In the genomic region with DNA sequence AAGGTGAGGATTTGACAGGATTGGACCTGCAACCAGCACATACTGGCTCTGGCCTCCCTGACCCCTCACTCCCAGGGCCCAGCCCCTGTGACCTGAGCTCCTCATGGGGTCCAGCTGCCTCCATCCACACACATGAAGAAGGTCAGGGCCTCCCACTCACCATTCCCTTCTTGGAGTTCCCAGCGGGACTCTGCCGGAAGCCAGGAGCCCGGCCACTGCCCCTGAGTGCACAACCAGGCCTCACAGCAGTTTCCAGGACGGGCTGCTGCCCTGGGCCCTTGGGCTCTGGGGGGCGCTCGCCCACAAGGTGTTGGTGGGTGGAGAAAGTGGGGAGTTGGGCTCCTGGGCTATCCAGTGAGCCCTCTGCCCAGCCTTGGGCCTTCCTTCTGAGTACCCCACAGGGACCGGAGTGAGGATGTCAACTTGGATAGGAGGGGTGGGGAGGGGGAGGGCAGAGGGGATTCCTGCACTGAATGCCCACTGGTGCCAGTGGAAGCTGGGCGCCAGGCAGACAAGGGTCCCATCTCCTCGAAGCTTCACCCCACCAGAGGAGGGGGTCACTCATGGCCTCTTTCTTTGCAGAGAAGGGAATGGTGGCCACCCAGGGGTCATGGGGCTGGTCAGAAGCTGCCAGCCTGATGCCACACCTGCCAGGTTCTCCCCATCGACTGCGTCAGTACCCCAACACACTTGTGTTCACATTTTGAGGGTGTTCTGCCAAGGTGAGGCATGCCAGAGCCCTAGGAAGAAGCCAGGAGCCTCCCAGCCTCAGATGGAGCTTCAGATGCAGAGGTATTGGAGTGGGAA, we compare ENCODE assay signal across 20 cellular contexts.
A peak's percentile ranks its signal among the peaks of the same experiment; 100 is the strongest.
DNase-seq lines count a peak whose midpoint lies in the region; ATAC-seq and TF ChIP-seq lines count a peak whose summit lies in the region.
"Had no signal": no experiment of that assay in that cellular context is flagged by ENCODE, and none has a peak within 500 bp of the region (broad histone marks: within the 10 kb centered on the region; RNA-seq: fewer than 3 reads in every experiment).

No MANE protein-coding gene starts in this region.

- H3K79me2 ChIP-seq in MM.1S (ENCODE audit: low read length), result no peaks in the 10 kb centered on the region
- H3K79me2 ChIP-seq: parathyroid adenoma had no signal

- no peaks in the 10 kb centered on the region for H3K4me1 Mint-ChIP-seq in activated CD8-positive, alpha-beta T cell treated with anti-CD3 and anti-CD28 coated beads, Interleukin-2, amount 10 ng/mL, durations not matched to agents 7 days and 5 days (ENCODE audit: low read depth)
- H3K4me1 Mint-ChIP-seq in activated CD8-positive, alpha-beta T cell treated with anti-CD3 and anti-CD28 coated beads for 36 hours (ENCODE audit: low read depth), result peaks cover 2% of the 10 kb centered on the region
- peaks cover 3% of the 10 kb centered on the region for H3K4me1 Mint-ChIP-seq in endothelial cell (ENCODE audit: unreplicated experiment)

- H3K9ac ChIP-seq in MM.1S (ENCODE audit: low read length), result no peak overlapping the region
- H3K9ac ChIP-seq: BLaER1, KMS-11, parathyroid adenoma had no signal

- H3K27me3 ChIP-seq in MM.1S (replicated peaks; ENCODE audit: insufficient read depth, low read length), result no peaks in the 10 kb centered on the region
- H3K27me3 ChIP-seq: BLaER1 had no signal

- no peak overlapping the region for H3K4me3 ChIP-seq in MM.1S (ENCODE audit: low read length)
- H3K4me3 ChIP-seq: BLaER1, skin epidermis had no signal

- no peaks in the 10 kb centered on the region for H3K4me1 ChIP-seq in MM.1S (ENCODE audit: low read length)
- H3K4me1 ChIP-seq: foreskin keratinocyte, parathyroid adenoma had no signal

- intact Hi-C loops in activated CD8-positive, alpha-beta T cell treated with anti-CD3 and anti-CD28 coated beads for 36 hours (cut with micrococcal nuclease), result no loop called here
- intact Hi-C loops in sciatic nerve (cut with DNase I), result no loop called here

- no peak overlapping the region for H3K4me2 ChIP-seq in MM.1S (ENCODE audit: low read depth, low read length)
- H3K4me2 ChIP-seq: BLaER1, KMS-11 had no signal

- H3K9me3 Mint-ChIP-seq in activated CD8-positive, alpha-beta T cell treated with anti-CD3 and anti-CD28 coated beads, Interleukin-2, amount 10 ng/mL, durations not matched to agents 7 days and 5 days (ENCODE audit: insufficient read depth), result no peaks in the 10 kb centered on the region
- H3K9me3 Mint-ChIP-seq in activated CD8-positive, alpha-beta T cell treated with anti-CD3 and anti-CD28 coated beads for 36 hours, result no peaks in the 10 kb centered on the region
- H3K9me3 Mint-ChIP-seq in endothelial cell (ENCODE audit: unreplicated experiment), result no peaks in the 10 kb centered on the region
- H3K9me3 Mint-ChIP-seq: activated naive CD4-positive, alpha-beta T cell treated with anti-CD3 and anti-CD28 coated beads for 36 hours; T-helper 1 cell treated with Interleukin-12 subunit alpha and Interleukin-12 subunit beta and Interleukin-4 antibody, amounts not matched to agents 30 μg/mL and 1 μg/mL, for 36 hours had no signal

- H3F3A ChIP-seq in MM.1S (ENCODE audit: insufficient read depth, low read length), result no peaks in the 10 kb centered on the region

- no peaks in the 10 kb centered on the region for H4K20me1 ChIP-seq in MM.1S (ENCODE audit: insufficient read depth, low read length)
- H4K20me1 ChIP-seq: BLaER1 had no signal

- no peak overlapping the region for H3K27ac ChIP-seq in MM.1S (ENCODE audit: low read length)
- H3K27ac ChIP-seq: BLaER1, epithelial cell of prostate, foreskin keratinocyte, KMS-11, parathyroid adenoma, skin epidermis had no signal

- no peaks in the 10 kb centered on the region for H3K9me3 ChIP-seq in MM.1S (replicated peaks; ENCODE audit: insufficient read depth, low read length)
- H3K9me3 ChIP-seq: BLaER1 had no signal

- no peaks in the 10 kb centered on the region for H3K27me3 Mint-ChIP-seq in activated CD8-positive, alpha-beta T cell treated with anti-CD3 and anti-CD28 coated beads, Interleukin-2, amount 10 ng/mL, durations not matched to agents 7 days and 5 days (ENCODE audit: low read depth)
- no peaks in the 10 kb centered on the region for H3K27me3 Mint-ChIP-seq in activated CD8-positive, alpha-beta T cell treated with anti-CD3 and anti-CD28 coated beads for 36 hours
- H3K27me3 Mint-ChIP-seq in endothelial cell (ENCODE audit: unreplicated experiment), result peaks cover 10% of the 10 kb centered on the region

- no peak overlapping the region for H3K4me3 Mint-ChIP-seq in activated CD8-positive, alpha-beta T cell treated with anti-CD3 and anti-CD28 coated beads, Interleukin-2, amount 10 ng/mL, durations not matched to agents 7 days and 5 days
- H3K4me3 Mint-ChIP-seq in activated CD8-positive, alpha-beta T cell treated with anti-CD3 and anti-CD28 coated beads for 36 hours, result no peak overlapping the region
- H3K4me3 Mint-ChIP-seq in endothelial cell (ENCODE audit: unreplicated experiment), result no peak overlapping the region
- H3K4me3 Mint-ChIP-seq: activated naive CD4-positive, alpha-beta T cell treated with anti-CD3 and anti-CD28 coated beads for 36 hours; T-helper 1 cell treated with Interleukin-12 subunit alpha and Interleukin-12 subunit beta and Interleukin-4 antibody, amounts not matched to agents 30 μg/mL and 1 μg/mL, for 36 hours had no signal

- no peaks in the 10 kb centered on the region for H3K36me3 ChIP-seq in MM.1S (replicated peaks; ENCODE audit: insufficient read depth, low read length)
- H3K36me3 ChIP-seq: BLaER1 had no signal

- POLR2A ChIA-PET in activated CD8-positive, alpha-beta T cell treated with anti-CD3 and anti-CD28 coated beads, Interleukin-2, amount 10 ng/mL, durations not matched to agents 7 days and 5 days (lab: Charles Lee), result no interaction called here
- POLR2A ChIA-PET in activated CD8-positive, alpha-beta T cell treated with anti-CD3 and anti-CD28 coated beads for 36 hours (lab: Charles Lee), result no interaction called here

- no peak for TF ChIP-seq CTCF in activated CD8-positive, alpha-beta T cell treated with anti-CD3 and anti-CD28 coated beads for 36 hours (IDR thresholded peaks at IDR 0.05)
- peak; percentile 7; the same call in 1 of the 2 replicates for TF ChIP-seq CTCF in MM.1S (IDR thresholded peaks at IDR 0.05; ENCODE audit: low read length)
- no peak for TF ChIP-seq CTCF in endothelial cell (IDR thresholded peaks at IDR 0.05; ENCODE audit: unreplicated experiment)

- no peak for ATAC-seq in activated CD8-positive, alpha-beta T cell treated with anti-CD3 and anti-CD28 coated beads, Interleukin-2, amount 10 ng/mL, durations not matched to agents 7 days and 5 days
- no peak for ATAC-seq in activated CD8-positive, alpha-beta T cell treated with anti-CD3 and anti-CD28 coated beads for 36 hours
- ATAC-seq in sciatic nerve, result no peak

- CTCF ChIA-PET in activated CD8-positive, alpha-beta T cell treated with anti-CD3 and anti-CD28 coated beads, Interleukin-2, amount 10 ng/mL, durations not matched to agents 7 days and 5 days (lab: Charles Lee), result interaction anchor here (0.9 to 3.4 kb wide), 5 partner anchors 22 to 321 kb away, joined by 3 to 48 read pairs (median 8); no protein-coding TSS in a partner anchor
- CTCF ChIA-PET in activated CD8-positive, alpha-beta T cell treated with anti-CD3 and anti-CD28 coated beads for 36 hours (lab: Charles Lee), result interaction anchor here (0.7 to 3.2 kb wide), 9 partner anchors 7 to 292 kb away, joined by 3 to 56 read pairs (median 5); no protein-coding TSS in a partner anchor

- H3K27ac Mint-ChIP-seq in activated CD8-positive, alpha-beta T cell treated with anti-CD3 and anti-CD28 coated beads, Interleukin-2, amount 10 ng/mL, durations not matched to agents 7 days and 5 days, result no peak overlapping the region
- H3K27ac Mint-ChIP-seq in activated CD8-positive, alpha-beta T cell treated with anti-CD3 and anti-CD28 coated beads for 36 hours, result no peak overlapping the region
- no peak overlapping the region for H3K27ac Mint-ChIP-seq in endothelial cell (ENCODE audit: unreplicated experiment)
- H3K27ac Mint-ChIP-seq: activated naive CD4-positive, alpha-beta T cell treated with anti-CD3 and anti-CD28 coated beads for 36 hours; T-helper 1 cell treated with Interleukin-12 subunit alpha and Interleukin-12 subunit beta and Interleukin-4 antibody, amounts not matched to agents 30 μg/mL and 1 μg/mL, for 36 hours had no signal

- no peaks in the 10 kb centered on the region for H3K9me2 ChIP-seq in MM.1S (replicated peaks; ENCODE audit: insufficient read depth, low read length)

- DNase-seq in activated CD8-positive, alpha-beta T cell treated with anti-CD3 and anti-CD28 coated beads, Interleukin-2, amount 10 ng/mL, durations not matched to agents 7 days and 5 days, result peak; percentile 16
- DNase-seq in activated CD8-positive, alpha-beta T cell treated with anti-CD3 and anti-CD28 coated beads for 36 hours, result no peak
- DNase-seq in MM.1S (no peak), endothelial cell (ENCODE audit: low spot score) (peak; percentile 2), sciatic nerve (ENCODE audit: low spot score) (peak; percentile 43), NCI-H1930 (lab: John Stamatoyannopoulos, UW) (no peak), cortex of kidney (lab: John Stamatoyannopoulos, UW) (no peak)
- DNase-seq in stimulated activated naive CD4-positive, alpha-beta T cell treated with Interleukin-2 at 50 U/mL for 16 hours (lab: John Stamatoyannopoulos, UW), result no peak
- DNase-seq: activated naive CD4-positive, alpha-beta T cell treated with anti-CD3 and anti-CD28 coated beads for 36 hours; Calu3; foreskin keratinocyte; NCI-H1092 treated with DMSO at 0.1 percent for 48 hours; NCI-H2107; stimulated activated CD4-positive, alpha-beta T cell treated with anti-CD3 and anti-CD28 coated beads, Interleukin-4, amount 100 ng/mL, for 4 hours had no signal

- H2AFZ ChIP-seq in MM.1S (ENCODE audit: low read length), result no peak overlapping the region
- H2AFZ ChIP-seq: parathyroid adenoma had no signal

- no peaks in the 10 kb centered on the region for H3K36me3 Mint-ChIP-seq in activated CD8-positive, alpha-beta T cell treated with anti-CD3 and anti-CD28 coated beads, Interleukin-2, amount 10 ng/mL, durations not matched to agents 7 days and 5 days (ENCODE audit: low read depth)
- no peaks in the 10 kb centered on the region for H3K36me3 Mint-ChIP-seq in activated CD8-positive, alpha-beta T cell treated with anti-CD3 and anti-CD28 coated beads for 36 hours (ENCODE audit: low read depth)
- H3K36me3 Mint-ChIP-seq in endothelial cell (ENCODE audit: low read depth, unreplicated experiment), result peaks cover 3% of the 10 kb centered on the region

Comparison
In these comparisons a context has a peak if more than half of its experiments do, and no peak if none do; other contexts are left out.
1. DNase-seq: peak in activated CD8-positive, alpha-beta T cell treated with anti-CD3 and anti-CD28 coated beads, Interleukin-2, amount 10 ng/mL, durations not matched to agents 7 days and 5 days (single experiment), endothelial cell (single experiment) and sciatic nerve (single experiment); none in activated CD8-positive, alpha-beta T cell treated with anti-CD3 and anti-CD28 coated beads for 36 hours (single experiment), MM.1S (single experiment), stimulated activated naive CD4-positive, alpha-beta T cell treated with Interleukin-2 at 50 U/mL for 16 hours (single experiment), NCI-H1930 (0 of 2) and cortex of kidney (single experiment).